Comparison of ENCODE assay signal across 9 cellular contexts in the genomic region with DNA sequence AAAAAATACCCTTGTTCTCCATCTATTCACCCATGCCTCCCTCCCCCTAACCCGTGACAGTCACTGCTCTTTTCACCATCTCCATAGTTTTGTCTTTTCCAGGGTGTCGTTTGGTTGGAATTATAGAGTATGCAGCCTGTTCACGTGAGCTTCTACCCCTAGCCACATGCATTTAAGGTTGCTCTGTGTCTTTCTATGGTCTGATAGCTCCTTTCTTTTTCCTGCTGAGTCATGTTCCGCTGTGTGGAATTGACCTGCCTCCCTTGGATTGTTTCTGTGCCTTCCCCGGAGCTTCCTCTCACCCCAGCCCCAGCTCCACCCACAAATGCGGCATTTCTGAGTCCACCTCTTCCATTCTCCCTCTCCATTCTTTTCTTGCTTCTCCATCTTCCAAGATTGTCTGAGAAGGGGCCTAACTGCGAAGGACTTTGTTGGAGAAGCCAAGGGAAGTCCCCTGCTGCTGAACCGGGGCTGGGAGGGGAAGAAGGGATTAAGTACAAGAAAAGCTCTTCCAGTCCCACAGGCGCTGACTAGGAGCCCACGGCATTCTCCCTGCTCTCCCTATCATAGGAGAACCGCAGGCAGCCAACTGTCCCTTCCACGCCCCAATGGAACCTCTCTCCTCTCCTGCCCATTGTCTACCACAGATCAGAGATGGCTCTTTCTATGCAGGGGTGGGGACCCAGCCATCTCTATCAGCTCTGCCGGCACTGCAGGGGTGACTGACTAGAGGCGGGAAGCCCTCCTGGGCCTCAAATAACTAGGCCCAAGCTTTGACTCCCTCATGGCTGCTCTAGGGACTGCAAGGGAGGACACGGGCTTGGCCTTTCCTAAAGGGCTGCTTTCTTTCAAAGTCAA.
DNase-seq lines count a peak whose midpoint lies in the region; ATAC-seq and TF ChIP-seq lines count a peak whose summit lies in the region.
"Had no signal": no experiment of that assay in that cellular context is flagged by ENCODE, and none has a peak within 500 bp of the region (broad histone marks: within the 10 kb centered on the region; RNA-seq: fewer than 3 reads in every experiment).

No MANE protein-coding gene starts in this region.

- H3K9me3 ChIP-seq in stomach: no peaks in the 10 kb centered on the region

- no peak for TF ChIP-seq CTCF in stomach (IDR thresholded peaks at IDR 0.05)

- ATAC-seq in HG03108 (IDR thresholded peaks at IDR 0.05; ENCODE audit: unreplicated experiment): no peak

- H3K4me3 ChIP-seq in stomach: no peak overlapping the region

- intact Hi-C loops in stomach (cut with DNase I; ENCODE audit: low total_unique reads): no loop called here

- no peak for TF ChIP-seq EP300 in stomach (IDR thresholded peaks at IDR 0.05)

- H3K27ac ChIP-seq in angular gyrus (ENCODE audit: low read depth, low read length): peak overlapping the region; percentile 94
- H3K27ac ChIP-seq in stomach: peak overlapping the region in 4 of 5 donors; percentile 48 to 74 (median 66)

- H3K4me1 ChIP-seq in stomach: peaks cover 24 to 52% (median 39%) of the 10 kb centered on the region in 4 donors

- H3K36me3 ChIP-seq in stomach: peaks cover 0 to 35% (median 29%) of the 10 kb centered on the region in 4 donors

- DNase-seq in HT1080 (ENCODE audit: low read depth): peak; percentile 38
- peak; percentile 55 for DNase-seq in iris pigment epithelial cell (ENCODE audit: low read depth)
- peak; percentile 7 for DNase-seq in stomach
- no peak for DNase-seq in AG08395 (ENCODE audit: low spot score)
- DNase-seq in NCI-H524 (lab: John Stamatoyannopoulos, UW): no peak
- no peak for DNase-seq in cerebellum (ENCODE audit: low spot score)
- DNase-seq: NCI-H1105 treated with DMSO at 0.1 percent for 48 hours had no signal

- TF ChIP-seq POLR2A in stomach (IDR thresholded peaks at IDR 0.05): no peak

- WGBS in stomach, 5 donors: 82 to 88% (median 85%) methylated on average over 15 of the region's 15 CpGs

- no peaks in the 10 kb centered on the region for H3K27me3 ChIP-seq in stomach

Comparison
In these comparisons a context has a peak if more than half of its experiments do, and no peak if none do; other contexts are left out.
1. DNase-seq: peak in HT1080 (single experiment), iris pigment epithelial cell (single experiment) and stomach (single experiment); none in AG08395 (single experiment), NCI-H524 (0 of 2) and cerebellum (single experiment).